8 cellular contexts compared by ENCODE assay signal in the genomic region with DNA sequence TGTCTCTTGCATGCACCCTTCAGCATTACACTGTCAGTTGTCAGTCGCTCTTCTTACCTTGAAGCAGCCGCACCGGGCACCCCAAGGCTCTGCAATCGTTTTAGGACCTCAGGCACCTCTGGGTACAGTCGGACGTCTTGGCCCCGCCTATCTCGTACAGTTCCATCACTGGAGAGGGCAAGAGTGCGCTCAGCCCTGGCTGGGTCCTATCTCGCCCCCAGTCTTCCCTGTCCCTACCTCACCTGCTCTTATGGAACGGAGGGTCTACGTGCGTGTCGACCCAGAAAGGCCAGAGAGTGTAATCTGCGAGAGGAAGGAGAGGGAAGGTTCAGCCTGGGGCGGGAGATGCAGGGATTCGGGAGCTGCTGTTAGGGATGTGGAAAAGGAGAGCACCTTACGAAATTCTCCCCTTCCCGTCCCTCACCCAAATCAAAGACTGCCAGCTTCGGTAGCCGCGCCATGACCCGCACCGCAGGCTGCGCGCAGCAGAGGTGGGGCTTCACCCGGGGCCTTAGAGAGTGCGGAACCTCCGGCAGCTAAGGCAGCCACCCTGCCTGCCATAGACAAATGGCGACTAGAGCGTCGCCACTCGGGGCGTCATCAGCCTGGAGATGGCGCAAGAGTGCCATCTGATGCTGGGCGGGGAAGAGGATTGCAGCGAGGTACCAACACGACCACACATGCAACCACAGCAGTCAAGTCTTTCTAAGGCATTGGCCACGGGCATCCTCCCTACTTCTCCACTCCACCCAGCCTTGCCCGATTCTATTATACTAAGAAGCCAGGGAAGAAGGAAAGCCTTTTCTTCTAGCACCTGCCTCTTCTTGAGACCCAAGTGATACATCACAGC. TPM values are rescaled to one million over a fixed set of nuclear protein-coding genes. Genes with fewer than 3 reads are reported as not detected.
DNase-seq lines count a peak whose midpoint lies in the region; ATAC-seq and TF ChIP-seq lines count a peak whose summit lies in the region.

Gene MDP1 (minus strand): TSS at position 572 of the 850 bp plus-strand sequence. CDS start 111 bp downstream, at position 461.

- peaks cover 26% of the 10 kb centered on the region for H3K36me3 Mint-ChIP-seq in activated naive CD8-positive, alpha-beta T cell treated with anti-CD3 and anti-CD28 coated beads, Interleukin-2, amount 50 U/mL, for 24 hours (ENCODE audit: low read depth)
- H3K36me3 Mint-ChIP-seq in progenitor cell of endocrine pancreas (ENCODE audit: insufficient read depth), result peaks cover 4% of the 10 kb centered on the region

- peak within 1 kb of the TSS; percentile 99 for H3K4me3 Mint-ChIP-seq in activated naive CD8-positive, alpha-beta T cell treated with anti-CD3 and anti-CD28 coated beads, Interleukin-2, amount 50 U/mL, for 24 hours
- H3K4me3 Mint-ChIP-seq in progenitor cell of endocrine pancreas (ENCODE audit: low read depth), result peak within 1 kb of the TSS; percentile 88

- intact Hi-C loops in heart left ventricle (cut with DNase I), result no loop called here

- no peaks in the 10 kb centered on the region for H3K27me3 ChIP-seq in heart left ventricle

- peak within 1 kb of the TSS; percentile 48 to 91 (median 75) for H3K4me3 ChIP-seq in heart left ventricle

- H3K27ac ChIP-seq in heart left ventricle, result peak within 1 kb of the TSS; percentile 74 to 96 (median 86)

- peaks cover 2% of the 10 kb centered on the region for H3K27me3 Mint-ChIP-seq in activated naive CD8-positive, alpha-beta T cell treated with anti-CD3 and anti-CD28 coated beads, Interleukin-2, amount 50 U/mL, for 24 hours
- no peaks in the 10 kb centered on the region for H3K27me3 Mint-ChIP-seq in progenitor cell of endocrine pancreas

- ATAC-seq in HG02678 (IDR thresholded peaks at IDR 0.05; ENCODE audit: unreplicated experiment) (peak; percentile 58), heart left ventricle (peak; percentile 74 to 85 (median 81))
- ATAC-seq in activated naive CD8-positive, alpha-beta T cell treated with anti-CD3 and anti-CD28 coated beads, Interleukin-2, amount 50 U/mL, for 24 hours, result peak; percentile 67

- TF ChIP-seq POLR2A in heart left ventricle (IDR thresholded peaks at IDR 0.05), result peak in 1 of 2 donors; percentile 74

- TF ChIP-seq CTCF in GM12873 (IDR thresholded peaks at IDR 0.05; ENCODE audit: insufficient read depth, low read depth, low read length, missing control alignments) (peak; percentile 87), heart left ventricle (IDR thresholded peaks at IDR 0.05) (peak; percentile 9 to 78 (median 64)), progenitor cell of endocrine pancreas (IDR thresholded peaks at IDR 0.05; ENCODE audit: unreplicated experiment) (peak; percentile 64)

- peak within 1 kb of the TSS; percentile 99 for H3K27ac Mint-ChIP-seq in activated naive CD8-positive, alpha-beta T cell treated with anti-CD3 and anti-CD28 coated beads, Interleukin-2, amount 50 U/mL, for 24 hours
- H3K27ac Mint-ChIP-seq in progenitor cell of endocrine pancreas, result peak within 1 kb of the TSS; percentile 95

- peaks cover 3 to 39% (median 21%) of the 10 kb centered on the region in 12 donors for H3K4me1 ChIP-seq in heart left ventricle

- no peaks in the 10 kb centered on the region for H3K9me3 ChIP-seq in heart left ventricle

- 0 to 1% (median 0%) methylated on average over 32 to 40 of the region's 40 CpGs for WGBS in heart left ventricle, 4 donors

- H3K36me3 ChIP-seq in heart left ventricle, result peaks cover 0 to 33% (median 19%) of the 10 kb centered on the region in 9 donors

- DNase-seq in NCI-H1105 treated with DMSO at 0.1 percent for 48 hours (lab: John Stamatoyannopoulos, UW), result peak; percentile 88
- DNase-seq in SW 1271 (lab: John Stamatoyannopoulos, UW), result peak; percentile 79 to 87
- DNase-seq in activated naive CD8-positive, alpha-beta T cell treated with anti-CD3 and anti-CD28 coated beads, Interleukin-2, amount 50 U/mL, for 24 hours, result peak; percentile 86
- DNase-seq in heart left ventricle, result peak; percentile 83 to 93 (median 87)
- DNase-seq in progenitor cell of endocrine pancreas (ENCODE audit: low spot score, unreplicated experiment), result peak; percentile 54
- peak; percentile 88 for DNase-seq in ureter (ENCODE audit: low spot score)

- peaks cover 46% of the 10 kb centered on the region for H3K4me1 Mint-ChIP-seq in activated naive CD8-positive, alpha-beta T cell treated with anti-CD3 and anti-CD28 coated beads, Interleukin-2, amount 50 U/mL, for 24 hours
- H3K4me1 Mint-ChIP-seq in progenitor cell of endocrine pancreas (ENCODE audit: low read depth), result peaks cover 22% of the 10 kb centered on the region

- H3K9me3 Mint-ChIP-seq in activated naive CD8-positive, alpha-beta T cell treated with anti-CD3 and anti-CD28 coated beads, Interleukin-2, amount 50 U/mL, for 24 hours, result no peaks in the 10 kb centered on the region
- H3K9me3 Mint-ChIP-seq in progenitor cell of endocrine pancreas (ENCODE audit: low read depth), result no peaks in the 10 kb centered on the region

RNA-seq across cellular contexts. Expression of gene MDP1, which starts in this region (rescaled TPM):
- total RNA-seq in heart left ventricle, result 10 to 100 TPM; 12.8 to 22.6 (median 15.5) TPM
- polyA plus RNA-seq in heart left ventricle, result 10 to 100 TPM; 20.8 to 26.5 TPM
- 15.2 and 17.7 TPM in 2 replicates for total RNA-seq in progenitor cell of endocrine pancreas
- total RNA-seq in ureter, result 17.0 TPM

Comparison
In these comparisons a context has a peak if more than half of its experiments do, and no peak if none do; other contexts are left out.
1. Peak in every context shown above with its lines: DNase-seq, ATAC-seq, H3K4me3 ChIP-seq and H3K27ac ChIP-seq.